16 cellular contexts compared by ENCODE assay signal in genomic region chr9:118674942-118675341, GRCh38.
"Had no signal": no experiment of that assay in that cellular context is flagged by ENCODE, and none has a peak within 500 bp of the region (broad histone marks: within the 10 kb centered on the region; RNA-seq: fewer than 3 reads in every experiment).

No MANE protein-coding gene starts in this region.

- DNase-seq: activated CD4-positive, alpha-beta memory T cell treated with anti-CD3 and anti-CD28 coated beads for 36 hours; activated CD4-positive, alpha-beta T cell treated with anti-CD3 and anti-CD28 coated beads for 48 hours; activated effector memory CD4-positive, alpha-beta T cell treated with anti-CD3 and anti-CD28 coated beads, Interleukin-2, amount 50 U/mL, for 16 hours; activated naive CD4-positive, alpha-beta T cell treated with anti-CD3 and anti-CD28 coated beads, Interleukin-2, amount 10 ng/mL, durations not matched to agents 7 days and 5 days; activated T-cell treated with anti-CD3 and anti-CD28 coated beads for 4 hours; amygdala; glutamatergic neuron; left cardiac atrium; midbrain; natural killer cell; retina; sigmoid colon; stimulated activated CD4-positive, alpha-beta T cell treated with anti-CD3 and anti-CD28 coated beads, Interleukin-15, amount 100 ng/mL, for 24 hours; stimulated activated CD8-positive, alpha-beta memory T cell treated with anti-CD3 and anti-CD28 coated beads, Interleukin-4, amount 100 ng/mL, for 48 hours; stimulated activated naive CD4-positive, alpha-beta T cell; testis had no signal

- ATAC-seq: left cardiac atrium, natural killer cell had no signal
